18 cellular contexts compared by ENCODE assay signal in genomic region chr1:181538836-181539235, GRCh38. TPM values are rescaled to one million over a fixed set of nuclear protein-coding genes. Genes with fewer than 3 reads are reported as not detected.
DNase-seq lines count a peak whose midpoint lies in the region; ATAC-seq and TF ChIP-seq lines count a peak whose summit lies in the region.
"Had no signal": no experiment of that assay in that cellular context is flagged by ENCODE, and none has a peak within 500 bp of the region (broad histone marks: within the 10 kb centered on the region; RNA-seq: fewer than 3 reads in every experiment).

No MANE protein-coding gene starts in this region.

- H3K4me1 ChIP-seq in IMR-90 (ENCODE audit: control insufficient read depth, insufficient read depth, low read length) (no peaks in the 10 kb centered on the region), A673 (ENCODE audit: insufficient read depth, low read length, poor library complexity, severe bottlenecking) (no peaks in the 10 kb centered on the region)
- H3K4me1 ChIP-seq: Caco-2 had no signal

- no CpG with 5 or more reads among the region's 2 CpGs for WGBS in IMR-90 (ENCODE audit: extremely low coverage in 2 of 2, insufficient read length in 1 of 2), 2 experiments

- H2BK5ac ChIP-seq in IMR-90 (ENCODE audit: low read depth, low read length, poor library complexity, severe bottlenecking) = no peak overlapping the region

- H3K9me3 Mint-ChIP-seq in T-cell = no peaks in the 10 kb centered on the region
- H3K9me3 Mint-ChIP-seq: CD4-positive, alpha-beta T cell; GM23338 had no signal

- no peak for ATAC-seq in IMR-90 (ENCODE audit: low read depth)
- no peak for ATAC-seq in T-cell (replicated peaks in 1 of 4)
- ATAC-seq: GM23338 had no signal

- no peak overlapping the region for H3K56ac ChIP-seq in IMR-90 (ENCODE audit: extremely low read depth, insufficient read depth, low read length)

- no peak overlapping the region for H3K4ac ChIP-seq in IMR-90 (ENCODE audit: low read depth, low read length)

- H4K20me1 ChIP-seq in IMR-90 (ENCODE audit: insufficient read depth, low read length) = no peaks in the 10 kb centered on the region

- peak; percentile 38 to 57 for DNase-seq in AML-193 (lab: John Stamatoyannopoulos, UW)
- DNase-seq in IMR-90 = no peak
- peak; percentile 93 for DNase-seq in SK-MEL-5 (ENCODE audit: low read depth, low spot score)
- DNase-seq in foreskin melanocyte = peak; percentile 99
- DNase-seq in T-cell = no peak
- DNase-seq in cortex of kidney (lab: John Stamatoyannopoulos, UW) = no peak
- DNase-seq in A673 (ENCODE audit: low spot score) = no peak
- DNase-seq in GM03348 (ENCODE audit: low spot score) = no peak
- DNase-seq: 8988T; ACHN; C1 segment of cervical spinal cord; Caco-2; CD4-positive, alpha-beta T cell; H7 had no signal

- TF ChIP-seq RAD21 in IMR-90 (IDR thresholded peaks at IDR 0.05; ENCODE audit: low read length) = no peak

- no peak overlapping the region for H3K23ac ChIP-seq in IMR-90 (ENCODE audit: low read depth, low read length)

- H3K36me3 Mint-ChIP-seq in T-cell = no peaks in the 10 kb centered on the region

- H4K8ac ChIP-seq in IMR-90 (ENCODE audit: low read depth in 2 of 2, low read length in 2 of 2) = no peak overlapping the region

- H2BK120ac ChIP-seq in IMR-90 (ENCODE audit: low read depth, low read length) = no peak overlapping the region

- H3K9me3 ChIP-seq in IMR-90 (ENCODE audit: control insufficient read depth, insufficient read depth, low read length) (no peaks in the 10 kb centered on the region), A673 (ENCODE audit: low read depth, low read length, poor library complexity, severe bottlenecking) (no peaks in the 10 kb centered on the region)
- H3K9me3 ChIP-seq: Caco-2 had no signal

- no peak overlapping the region for H3K4me3 ChIP-seq in IMR-90 (ENCODE audit: insufficient read depth, low read depth, low read length)
- no peak overlapping the region for H3K4me3 ChIP-seq in A673 (ENCODE audit: low read depth, low read length, poor library complexity, severe bottlenecking)
- H3K4me3 ChIP-seq: GM23338 had no signal

- BruUV-seq in IMR-90 (replicated peaks; lab: Mats Ljungman, UMichigan) (no TSS peak), A673 (replicated peaks; lab: Mats Ljungman, UMichigan) (no TSS peak)

- no peak overlapping the region for H4K5ac ChIP-seq in IMR-90 (ENCODE audit: low read depth, low read length)

- no peak overlapping the region for H3K14ac ChIP-seq in IMR-90 (replicated peaks; ENCODE audit: low read depth, low read length)

- no peaks in the 10 kb centered on the region for H3K36me3 ChIP-seq in IMR-90 (ENCODE audit: control insufficient read depth, insufficient read depth, low read length)
- H3K36me3 ChIP-seq in A673 (ENCODE audit: insufficient read depth, low read length, poor library complexity, severe bottlenecking) = no peaks in the 10 kb centered on the region

- H2BK20ac ChIP-seq in IMR-90 (ENCODE audit: low read depth, low read length) = no peak overlapping the region

- CTCF ChIA-PET in IMR-90 (lab: Yijun Ruan, JAX) = no interaction called here
- CTCF ChIA-PET in T-cell (lab: Charles Lee) = no interaction called here
- CTCF ChIA-PET in A673 (lab: Charles Lee) = no interaction called here

- H2BK15ac ChIP-seq in IMR-90 (ENCODE audit: low read depth, low read length) = no peak overlapping the region

- H3K27ac ChIP-seq in IMR-90 (ENCODE audit: insufficient read depth, low read length) (no peak overlapping the region), A673 (ENCODE audit: low read depth, low read length, poor library complexity, severe bottlenecking) (no peak overlapping the region)
- H3K27ac ChIP-seq: HL-60 had no signal

- H3K27ac Mint-ChIP-seq in T-cell = no peak overlapping the region
- H3K27ac Mint-ChIP-seq: B cell; CD4-positive, alpha-beta T cell; GM23338 had no signal

- H3K18ac ChIP-seq in IMR-90 (ENCODE audit: low read depth, low read length) = no peak overlapping the region

- H3K9me1 ChIP-seq in IMR-90 (ENCODE audit: insufficient read depth, low read length) = no peaks in the 10 kb centered on the region

- no peak overlapping the region for H3K9ac ChIP-seq in IMR-90 (ENCODE audit: low read depth, low read length)

- H4K91ac ChIP-seq in IMR-90 (ENCODE audit: insufficient read depth, low read depth, low read length) = no peak overlapping the region

- H3K79me1 ChIP-seq in IMR-90 (ENCODE audit: low read depth in 1 of 2, low read length in 2 of 2) = no peaks in the 10 kb centered on the region

- POLR2A ChIA-PET in IMR-90 (lab: Charles Lee; ENCODE audit: unreplicated experiment) = no interaction called here
- POLR2A ChIA-PET in T-cell (lab: Charles Lee) = no interaction called here
- POLR2A ChIA-PET in A673 (lab: Charles Lee; ENCODE audit: low non-redundant PET) = no interaction called here

- in situ Hi-C loops in IMR-90 (cut with MboI; ENCODE audit: low sequenced_read_pairs) (no loop called here), SK-MEL-5 (cut with HindIII; ENCODE audit: low pct_unique_long_range_greater_than_20kb, low sequenced_read_pairs) (no loop called here)

- TF ChIP-seq CTCF in IMR-90 (conservative IDR thresholded peaks at IDR 0.05; ENCODE audit: low read depth, low read length) (no peak), A673 (conservative IDR thresholded peaks at IDR 0.05; ENCODE audit: low read depth, low read length) (no peak)

- peak overlapping the region; percentile 14 for H2AFZ ChIP-seq in IMR-90 (replicated peaks; ENCODE audit: low read length, poor library complexity)
- H2AFZ ChIP-seq: GM23338 had no signal

- H2AK5ac ChIP-seq in IMR-90 (ENCODE audit: low read depth, low read length) = no peak overlapping the region

- H3K4me1 Mint-ChIP-seq in T-cell = no peaks in the 10 kb centered on the region
- H3K4me1 Mint-ChIP-seq: B cell had no signal

- no peak overlapping the region for H3K4me2 ChIP-seq in IMR-90 (ENCODE audit: low read depth, low read length)
- H3K4me2 ChIP-seq: GM23338 had no signal

- dilution Hi-C loops in IMR-90 (cut with HindIII; ENCODE audit: low sequenced_read_pairs, unreplicated experiment) = no loop called here

- no peak overlapping the region for H3K4me3 Mint-ChIP-seq in T-cell
- H3K4me3 Mint-ChIP-seq: B cell; CD4-positive, alpha-beta T cell; GM23338 had no signal

- no peak overlapping the region for H2AK9ac ChIP-seq in IMR-90 (replicated peaks; ENCODE audit: low read depth, low read length, poor library complexity)

- H3K27me3 Mint-ChIP-seq in T-cell = peaks cover 23 to 25% of the 10 kb centered on the region in 2 donors

- no peak for TF ChIP-seq POLR2A in IMR-90 (IDR thresholded peaks at IDR 0.05; ENCODE audit: low read depth, low read length)

- H3K27me3 ChIP-seq in IMR-90 (ENCODE audit: control insufficient read depth, insufficient read depth, low read length) (no peaks in the 10 kb centered on the region), A673 (replicated peaks; ENCODE audit: insufficient read depth, low read depth, low read length, poor library complexity) (peaks cover 45% of the 10 kb centered on the region)

- intact Hi-C loops in IMR-90 (cut with micrococcal nuclease) (no loop called here), A673 (cut with micrococcal nuclease; ENCODE audit: unreplicated experiment) (no loop called here)

TF ChIP-seq in IMR-90, 13 proteins besides CTCF, POLR2A, EP300 and RAD21:
- no peak for TF ChIP-seq FOS (IDR thresholded peaks at IDR 0.05; ENCODE audit: low read depth, low read length)
- TF ChIP-seq USF2 (IDR thresholded peaks at IDR 0.05; ENCODE audit: low read depth, low read length) = no peak
- no peak for TF ChIP-seq NFE2L2 (IDR thresholded peaks at IDR 0.05; ENCODE audit: low read depth, low read length)
- no peak for TF ChIP-seq MAZ (IDR thresholded peaks at IDR 0.05; ENCODE audit: borderline replicate concordance, low read depth, low read length)

RNA-seq across cellular contexts. Expression of gene CACNA1E, which starts 55.5 kb away (rescaled TPM):
- total RNA-seq in IMR-90 (2012; rRNA removed) (not detected in 2 replicates), T-cell (under 1 TPM in 3 of 5 donors, not detected in 2; 0.03 to 0.10 (median 0.03) TPM), A673 (2021) (not detected in 2 replicates)
- polyA plus RNA-seq in IMR-90 (2012; rRNA removed) = not detected in 2 replicates
- not detected in 2 replicates for polyA plus RNA-seq in IMR-90 (2012; cell fraction: cytosol; rRNA removed)
- polyA plus RNA-seq in IMR-90 (2012; cell fraction: nucleus; rRNA removed; ENCODE audit: low replicate concordance) = not detected in 2 replicates
- total RNA-seq in SK-MEL-5 (2014; rRNA removed; shearing (Covaris generic)) = 0.11 and 0.18 TPM in 2 replicates
- polyA plus RNA-seq in SK-MEL-5 (2015; cell fraction: cytosol; rRNA removed) = 0.06 TPM in 2 replicates
- polyA plus RNA-seq in SK-MEL-5 (2015; cell fraction: nucleus; rRNA removed) = 0.18 and 0.48 TPM in 2 replicates
- total RNA-seq: CD4-positive, alpha-beta T cell; G401 had no signal

Comparison
In these comparisons a context has a peak if more than half of its experiments do, and no peak if none do; other contexts are left out.
1. DNase-seq: peak in AML-193 (2 of 2), SK-MEL-5 (single experiment) and foreskin melanocyte (single experiment); none in IMR-90 (single experiment), T-cell (0 of 34), cortex of kidney (single experiment), A673 (single experiment) and GM03348 (single experiment).